Comparison of ENCODE assay signal across 19 cellular contexts in the genomic region with DNA sequence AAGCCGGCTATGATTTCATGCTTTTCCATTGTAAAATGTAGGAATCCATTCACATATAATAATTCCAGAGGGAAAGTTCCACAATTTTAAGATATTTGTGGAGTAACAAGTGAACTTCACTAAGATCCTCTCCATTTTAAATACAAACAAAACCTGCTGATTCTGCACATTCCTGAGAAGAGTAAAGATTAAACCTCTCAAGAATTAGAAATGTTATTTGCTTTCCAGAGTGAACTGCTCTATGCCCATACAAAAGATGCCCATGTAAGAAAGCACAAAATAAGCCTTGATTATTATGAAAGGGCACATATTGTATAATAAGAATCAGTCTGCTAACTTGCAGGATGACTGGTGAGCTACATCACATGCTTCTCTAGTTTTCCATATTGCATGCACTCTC.
DNase-seq lines count a peak whose midpoint lies in the region; ATAC-seq, FAIRE-seq and TF ChIP-seq lines count a peak whose summit lies in the region.
"Had no signal": no experiment of that assay in that cellular context is flagged by ENCODE, and none has a peak within 500 bp of the region (broad histone marks: within the 10 kb centered on the region; RNA-seq: fewer than 3 reads in every experiment).

No MANE protein-coding gene starts in this region.

- H3K27ac ChIP-seq in HL-60 (replicated peaks) (peak overlapping the region; percentile 43; the same call in 1 of the 2 replicates), SK-N-MC (peak overlapping the region; percentile 90), left lung (peak overlapping the region; percentile 38 to 65), upper lobe of right lung (no peak overlapping the region)
- H3K27ac ChIP-seq in naive thymus-derived CD4-positive, alpha-beta T cell (ENCODE audit: low read depth, low read length): no peak overlapping the region
- H3K27ac ChIP-seq: BLaER1, C4-2B had no signal

- H3K36me3 Mint-ChIP-seq in naive thymus-derived CD4-positive, alpha-beta T cell: peaks cover 0 to 5% (median 0%) of the 10 kb centered on the region in 5 donors
- H3K36me3 Mint-ChIP-seq: CD4-positive, CD25-positive, alpha-beta regulatory T cell; CD8-positive, alpha-beta T cell had no signal

- no peaks in the 10 kb centered on the region for H3K27me3 ChIP-seq in HL-60 (ENCODE audit: insufficient read depth, poor library complexity, severe bottlenecking)
- no peaks in the 10 kb centered on the region for H3K27me3 ChIP-seq in left lung
- H3K27me3 ChIP-seq in upper lobe of right lung: no peaks in the 10 kb centered on the region
- H3K27me3 ChIP-seq in naive thymus-derived CD4-positive, alpha-beta T cell (ENCODE audit: control insufficient read depth in 2 of 2, insufficient read depth in 2 of 2, low read length in 2 of 2): no peaks in the 10 kb centered on the region
- H3K27me3 ChIP-seq: BLaER1 had no signal

- H3K27ac Mint-ChIP-seq in naive thymus-derived CD4-positive, alpha-beta T cell: no peak overlapping the region
- H3K27ac Mint-ChIP-seq: B cell; CD4-positive, CD25-positive, alpha-beta regulatory T cell; CD8-positive, alpha-beta T cell; GM23338 had no signal

- no peak for TF ChIP-seq POLR2A in H54 (IDR thresholded peaks at IDR 0.05; ENCODE audit: low read depth, low read length)

- no peak overlapping the region for H3K4me3 Mint-ChIP-seq in naive thymus-derived CD4-positive, alpha-beta T cell
- H3K4me3 Mint-ChIP-seq: B cell; CD4-positive, CD25-positive, alpha-beta regulatory T cell; CD8-positive, alpha-beta T cell; GM23338 had no signal

- POLR2A ChIA-PET in naive thymus-derived CD4-positive, alpha-beta T cell (lab: Charles Lee): no interaction called here

- TF ChIP-seq CTCF in HL-60 (IDR thresholded peaks at IDR 0.05; ENCODE audit: insufficient read depth, low read length) (no peak), left lung (IDR thresholded peaks at IDR 0.05) (no peak), upper lobe of right lung (IDR thresholded peaks at IDR 0.05) (no peak)

- H3K9ac ChIP-seq in SK-N-MC (ENCODE audit: insufficient read length): peak overlapping the region; percentile 41
- H3K9ac ChIP-seq: BLaER1 had no signal

- H3K36me3 ChIP-seq in SK-N-MC (ENCODE audit: insufficient read depth, low read length): no peaks in the 10 kb centered on the region
- no peaks in the 10 kb centered on the region for H3K36me3 ChIP-seq in left lung
- no peaks in the 10 kb centered on the region for H3K36me3 ChIP-seq in upper lobe of right lung
- H3K36me3 ChIP-seq in naive thymus-derived CD4-positive, alpha-beta T cell (ENCODE audit: control insufficient read depth in 2 of 3, insufficient read depth in 3 of 3, low read length in 3 of 3): no peaks in the 10 kb centered on the region
- H3K36me3 ChIP-seq: BLaER1 had no signal

- no peak overlapping the region for H3K4me3 ChIP-seq in HL-60 (replicated peaks; ENCODE audit: insufficient read depth, low read length)
- H3K4me3 ChIP-seq in SK-N-MC: peak overlapping the region; percentile 50
- no peak overlapping the region for H3K4me3 ChIP-seq in left lung
- H3K4me3 ChIP-seq in upper lobe of right lung: no peak overlapping the region
- no peak overlapping the region for H3K4me3 ChIP-seq in naive thymus-derived CD4-positive, alpha-beta T cell (ENCODE audit: low read length)
- H3K4me3 ChIP-seq: BLaER1, GM23338 had no signal

- ATAC-seq in left lung (peak; percentile 88), upper lobe of right lung (peak; percentile 45)
- ATAC-seq in naive thymus-derived CD4-positive, alpha-beta T cell: no peak
- ATAC-seq: CD8-positive, alpha-beta T cell; GM23338 had no signal

- H3K9me3 Mint-ChIP-seq in naive thymus-derived CD4-positive, alpha-beta T cell: peaks cover 2 to 13% (median 6%) of the 10 kb centered on the region in 11 donors
- H3K9me3 Mint-ChIP-seq: CD8-positive, alpha-beta T cell had no signal

- CTCF ChIA-PET in naive thymus-derived CD4-positive, alpha-beta T cell (lab: Charles Lee): no interaction called here

- intact Hi-C loops in left lung (cut with DNase I): no loop called here
- intact Hi-C loops in upper lobe of right lung (cut with DNase I): no loop called here
- intact Hi-C loops in naive thymus-derived CD4-positive, alpha-beta T cell (cut with micrococcal nuclease): no loop called here

- no peaks in the 10 kb centered on the region for H3K4me1 Mint-ChIP-seq in naive thymus-derived CD4-positive, alpha-beta T cell
- H3K4me1 Mint-ChIP-seq: B cell; CD4-positive, CD25-positive, alpha-beta regulatory T cell; GM23338 had no signal

- H3K27me3 Mint-ChIP-seq in naive thymus-derived CD4-positive, alpha-beta T cell: peaks cover 0 to 14% (median 4%) of the 10 kb centered on the region in 5 donors
- H3K27me3 Mint-ChIP-seq: B cell; CD4-positive, CD25-positive, alpha-beta regulatory T cell had no signal

- H3K4me1 ChIP-seq in left lung (no peaks in the 10 kb centered on the region), upper lobe of right lung (no peaks in the 10 kb centered on the region)
- no peaks in the 10 kb centered on the region for H3K4me1 ChIP-seq in naive thymus-derived CD4-positive, alpha-beta T cell (ENCODE audit: control insufficient read depth in 2 of 2, insufficient read depth in 2 of 2, low read length in 2 of 2)
- H3K4me1 ChIP-seq: BLaER1, Caco-2 had no signal

- no peak for FAIRE-seq in H54 (lab: Jason Lieb, UNC)
- FAIRE-seq: GM12892 had no signal

- no peaks in the 10 kb centered on the region for H3K9me3 ChIP-seq in SK-N-MC (ENCODE audit: low read depth, low read length)
- peaks cover 0 to 16% of the 10 kb centered on the region in 2 donors for H3K9me3 ChIP-seq in left lung
- H3K9me3 ChIP-seq in upper lobe of right lung: no peaks in the 10 kb centered on the region
- H3K9me3 ChIP-seq in naive thymus-derived CD4-positive, alpha-beta T cell (ENCODE audit: control insufficient read depth in 2 of 3, low read length in 3 of 3): no peaks in the 10 kb centered on the region
- H3K9me3 ChIP-seq: Caco-2 had no signal

- DNase-seq in HL-60 (ENCODE audit: low read depth in 1 of 2, low spot score in 1 of 2): no peak
- DNase-seq in SK-N-MC (ENCODE audit: low read depth, low spot score): peak; percentile 22
- DNase-seq in left lung: no peak
- DNase-seq in upper lobe of right lung: no peak
- no peak for DNase-seq in H54 (ENCODE audit: insufficient read length, low spot score)
- no peak for DNase-seq in naive thymus-derived CD4-positive, alpha-beta T cell
- no peak for DNase-seq in stimulated activated CD4-positive, alpha-beta T cell treated with anti-CD3 and anti-CD28 coated beads, Interleukin-15, amount 100 ng/mL, for 24 hours
- DNase-seq: Caco-2; CD4-positive, CD25-positive, alpha-beta regulatory T cell; CD8-positive, alpha-beta T cell; DMS153; DND-41; H7; HCEC 1CT had no signal

Comparison
In these comparisons a context has a peak if more than half of its experiments do, and no peak if none do; other contexts are left out.
1. H3K27ac ChIP-seq: peak in HL-60 (single experiment), SK-N-MC (single experiment) and left lung (2 of 2); none in upper lobe of right lung (single experiment) and naive thymus-derived CD4-positive, alpha-beta T cell (single experiment).